8 cellular contexts compared by ENCODE assay signal in genomic region chr17:75864448-75864871, GRCh38. TPM values are rescaled to one million over a fixed set of nuclear protein-coding genes. Genes with fewer than 3 reads are reported as not detected.
A peak's percentile ranks its signal among the peaks of the same experiment; 100 is the strongest.
DNase-seq lines count a peak whose midpoint lies in the region; ATAC-seq and TF ChIP-seq lines count a peak whose summit lies in the region.

No MANE protein-coding gene starts in this region.

- DNase-seq in GM03348 (ENCODE audit: low spot score), result peak; percentile 61
- DNase-seq in activated T-cell treated with anti-CD3 and anti-CD28 coated beads, Interleukin-2, amount 50 U/mL, for 48 hours, result peak; percentile 57 to 62
- peak; percentile 84 to 89 (median 85) for DNase-seq in right cardiac atrium
- no peak for DNase-seq in PC-9
- DNase-seq in NCI-H1436 (lab: John Stamatoyannopoulos, UW), result no peak

- 12% methylated on average over 8 of the region's 8 CpGs for WGBS in right cardiac atrium

- CTCF ChIA-PET in PC-9 (lab: Charles Lee), result interaction anchor here (1.0 kb wide), 1 partner anchor 18 kb away, joined by 3 read pairs; no protein-coding TSS in a partner anchor

- no peak overlapping the region for H2AFZ ChIP-seq in PC-9

- H3K4me3 ChIP-seq in right cardiac atrium (ENCODE audit: low read length) (no peak overlapping the region), stomach smooth muscle (ENCODE audit: low read length in 2 of 2) (peak overlapping the region in 1 of 2 donors; percentile 15), PC-9 (no peak overlapping the region)

- H3K9ac ChIP-seq in stomach smooth muscle (ENCODE audit: low read length in 2 of 2), result peak overlapping the region in 1 of 2 donors; percentile 42

- no peaks in the 10 kb centered on the region for H3K36me3 ChIP-seq in stomach smooth muscle (ENCODE audit: control insufficient read depth in 2 of 2, insufficient read depth in 2 of 2, low read length in 2 of 2)
- H3K36me3 ChIP-seq in PC-9 (ENCODE audit: low read depth), result no peaks in the 10 kb centered on the region

- H3K4me1 ChIP-seq in right cardiac atrium (ENCODE audit: control insufficient read depth, insufficient read depth, low read length), result peaks cover 4% of the 10 kb centered on the region
- peaks cover 19% of the 10 kb centered on the region for H3K4me1 ChIP-seq in stomach smooth muscle (ENCODE audit: control insufficient read depth, insufficient read depth, low read length)
- peaks cover 2% of the 10 kb centered on the region; the same call in 1 of the 2 replicates for H3K4me1 ChIP-seq in PC-9 (replicated peaks; ENCODE audit: insufficient read depth)

- no peaks in the 10 kb centered on the region for H3K9me3 ChIP-seq in right cardiac atrium (ENCODE audit: control insufficient read depth, low read length)
- no peaks in the 10 kb centered on the region for H3K9me3 ChIP-seq in stomach smooth muscle (ENCODE audit: control insufficient read depth in 2 of 2, low read length in 2 of 2)
- no peaks in the 10 kb centered on the region for H3K9me3 ChIP-seq in PC-9 (ENCODE audit: insufficient read depth, low read depth)

- no peak for TF ChIP-seq CTCF in PC-9 (conservative IDR thresholded peaks at IDR 0.05)

- H3K27me3 ChIP-seq in right cardiac atrium (ENCODE audit: control insufficient read depth, insufficient read depth) (no peaks in the 10 kb centered on the region), stomach smooth muscle (ENCODE audit: control insufficient read depth in 1 of 2, insufficient read depth in 2 of 2, low read length in 2 of 2) (no peaks in the 10 kb centered on the region), PC-9 (ENCODE audit: insufficient read depth, low read depth) (no peaks in the 10 kb centered on the region)

- no peaks in the 10 kb centered on the region for H3K9me2 ChIP-seq in PC-9 (ENCODE audit: insufficient read depth)

- intact Hi-C loops in right cardiac atrium (cut with DNase I), result no loop called here
- intact Hi-C loops in PC-9 (cut with micrococcal nuclease; ENCODE audit: unreplicated experiment), result no loop called here

- H3K4me2 ChIP-seq in PC-9, result no peak overlapping the region

- H3K27ac ChIP-seq in right cardiac atrium (ENCODE audit: low read length) (peak overlapping the region; percentile 37), stomach smooth muscle (ENCODE audit: low read length) (peak overlapping the region; percentile 71), PC-9 (no peak overlapping the region)

- H3K79me2 ChIP-seq in PC-9 (ENCODE audit: low read depth), result no peaks in the 10 kb centered on the region

- POLR2A ChIA-PET in PC-9 (lab: Charles Lee; ENCODE audit: unreplicated experiment), result no interaction called here

- ATAC-seq in GM19467 (IDR thresholded peaks at IDR 0.05; ENCODE audit: unreplicated experiment), result peak; percentile 89
- peak; percentile 72 for ATAC-seq in HG03442 (IDR thresholded peaks at IDR 0.05; ENCODE audit: unreplicated experiment)
- peak; percentile 87 to 92 for ATAC-seq in right cardiac atrium

- peaks cover 6% of the 10 kb centered on the region; the same call in 1 of the 2 replicates for H3F3A ChIP-seq in PC-9 (ENCODE audit: insufficient read depth, low read depth)

- no TSS peak for BruUV-seq in PC-9 (replicated peaks; lab: Mats Ljungman, UMichigan)

- no peaks in the 10 kb centered on the region for H4K20me1 ChIP-seq in PC-9 (ENCODE audit: insufficient read depth)

RNA-seq across cellular contexts. Expression of gene WBP2, which starts 9.3 kb away (rescaled TPM):
- total RNA-seq in right cardiac atrium (100 to 1,000 TPM; 112 to 128 (median 118) TPM), PC-9 (2021) (114 and 159 TPM in 2 replicates)
- 109 TPM for polyA plus RNA-seq in right cardiac atrium

RNA-seq across cellular contexts. Expression of gene TRIM47, which starts 13.9 kb away (rescaled TPM):
- 10 to 100 TPM; 24.1 to 25.9 (median 25.3) TPM for total RNA-seq in right cardiac atrium
- 19.2 TPM for polyA plus RNA-seq in right cardiac atrium
- total RNA-seq in PC-9 (2021), result 46.1 and 48.3 TPM in 2 replicates

RNA-seq across cellular contexts. Expression of gene UNC13D, which starts 20.3 kb away (rescaled TPM):
- total RNA-seq in right cardiac atrium, result 10 to 100 TPM; 12.6 to 30.4 (median 27.4) TPM
- 18.8 TPM for polyA plus RNA-seq in right cardiac atrium
- 94.4 and 108 TPM in 2 replicates for total RNA-seq in PC-9 (2021)

RNA-seq across cellular contexts. Expression of gene TRIM65, which starts 32.3 kb away (rescaled TPM):
- total RNA-seq in right cardiac atrium (10 to 100 TPM in 1 of 4 donors, 1 to 10 TPM in 3; 5.7 to 10.7 (median 7.7) TPM), PC-9 (2021) (21.1 and 27.1 TPM in 2 replicates)
- polyA plus RNA-seq in right cardiac atrium, result 7.9 TPM

RNA-seq across cellular contexts. Expression of gene MRPL38, which starts 40.2 kb away (rescaled TPM):
- total RNA-seq in right cardiac atrium (10 to 100 TPM; 64.1 to 94.2 (median 83.8) TPM), PC-9 (2021) (127 and 136 TPM in 2 replicates)
- 57.9 TPM for polyA plus RNA-seq in right cardiac atrium

Comparison
In these comparisons a context has a peak if more than half of its experiments do, and no peak if none do; other contexts are left out.
1. DNase-seq: peak in GM03348 (single experiment), activated T-cell treated with anti-CD3 and anti-CD28 coated beads, Interleukin-2, amount 50 U/mL, for 48 hours (2 of 2) and right cardiac atrium (3 of 3); none in PC-9 (0 of 2) and NCI-H1436 (single experiment).
2. Peak in every context shown above with its lines, with median percentiles within 50 percentile points of each other: ATAC-seq.